9 cellular contexts compared by ENCODE assay signal in the genomic region with DNA sequence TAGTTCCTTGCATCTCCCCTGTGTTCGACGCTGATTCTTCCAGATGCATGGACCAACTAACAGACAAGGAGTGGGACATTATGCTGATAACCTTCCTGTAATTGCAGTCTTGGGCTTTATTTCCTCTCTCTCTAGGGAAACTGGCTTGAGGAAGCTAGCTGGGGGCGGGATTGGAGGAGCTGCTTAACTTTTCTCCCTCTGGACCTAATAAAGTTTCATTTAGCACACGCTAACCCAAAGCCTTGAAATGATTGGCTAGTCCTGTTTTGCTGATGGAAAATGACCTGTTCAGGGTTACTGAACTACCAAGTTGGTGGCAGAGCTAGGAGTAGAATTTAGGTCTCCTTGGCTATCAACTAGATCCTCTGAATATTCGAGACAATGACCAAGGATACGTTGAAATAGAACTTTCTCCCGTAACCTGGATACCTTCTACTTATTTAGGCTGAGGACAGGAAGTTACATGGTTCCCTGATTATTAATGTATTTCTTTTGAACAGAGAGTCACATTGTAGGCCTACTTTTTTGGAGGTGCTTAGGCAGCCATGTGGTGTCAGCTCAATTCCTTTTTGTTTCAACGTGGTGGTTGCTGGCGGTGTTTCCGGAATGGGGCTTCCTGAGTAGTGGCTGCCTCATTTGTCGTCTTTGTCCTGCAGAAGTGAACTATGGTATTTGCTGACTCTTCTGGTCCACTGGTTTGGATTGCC. TPM values are rescaled to one million over a fixed set of nuclear protein-coding genes. Genes with fewer than 3 reads are reported as not detected.
DNase-seq lines count a peak whose midpoint lies in the region; ATAC-seq and TF ChIP-seq lines count a peak whose summit lies in the region.
"Had no signal": no experiment of that assay in that cellular context is flagged by ENCODE, and none has a peak within 500 bp of the region (broad histone marks: within the 10 kb centered on the region; RNA-seq: fewer than 3 reads in every experiment).

No MANE protein-coding gene starts in this region.

- H2AFZ ChIP-seq in fibroblast of lung (ENCODE audit: low read length) = no peak overlapping the region

- peak; percentile 27 for DNase-seq in DMS 273 (lab: John Stamatoyannopoulos, UW; ENCODE audit: unreplicated experiment)
- no peak for DNase-seq in DMS 273 treated with DMSO at 0.1 percent for 48 hours (lab: John Stamatoyannopoulos, UW)
- no peak for DNase-seq in WERI-Rb-1
- DNase-seq in fibroblast of lung (ENCODE audit: low read depth in 2 of 2) = peak in 1 of 2 donors; percentile 5
- peak in 5 of 6 experiments; percentile 0 to 37 (median 21) for DNase-seq in stimulated activated naive CD4-positive, alpha-beta T cell (lab: John Stamatoyannopoulos, UW)
- DNase-seq in NCI-H82 treated with DMSO at 0.1 percent for 48 hours (lab: John Stamatoyannopoulos, UW; ENCODE audit: unreplicated experiment) = no peak
- DNase-seq in NCI-H524 treated with DMSO at 0.1 percent for 48 hours (lab: John Stamatoyannopoulos, UW) = no peak

- no peaks in the 10 kb centered on the region for H3K4me1 ChIP-seq in fibroblast of lung (ENCODE audit: control insufficient read depth, extremely low read depth, insufficient read depth, low read length)

- H3K27me3 ChIP-seq in WERI-Rb-1 (ENCODE audit: insufficient read depth, low read depth, severe bottlenecking) (no peaks in the 10 kb centered on the region), fibroblast of lung (ENCODE audit: control insufficient read depth, insufficient read depth, low read length) (no peaks in the 10 kb centered on the region)

- ATAC-seq in GM21529 (IDR thresholded peaks at IDR 0.05; ENCODE audit: unreplicated experiment) = no peak

- H4K20me1 ChIP-seq in fibroblast of lung (ENCODE audit: control insufficient read depth, extremely low read depth, insufficient read depth, low read length) = peaks cover 3% of the 10 kb centered on the region

- H3K9me3 ChIP-seq in WERI-Rb-1 (ENCODE audit: severe bottlenecking) (peaks cover 2% of the 10 kb centered on the region), fibroblast of lung (ENCODE audit: control insufficient read depth, insufficient read depth, low read depth, low read length) (no peaks in the 10 kb centered on the region)

- H3K27ac ChIP-seq in WERI-Rb-1 = no peak overlapping the region
- no peak overlapping the region for H3K27ac ChIP-seq in fibroblast of lung (ENCODE audit: insufficient read depth, low read length)
- H3K27ac ChIP-seq: 22Rv1 had no signal

- H3K4me2 ChIP-seq in fibroblast of lung (ENCODE audit: extremely low read depth, insufficient read depth, low read length) = peak overlapping the region; percentile 75

- no peak for TF ChIP-seq CTCF in WERI-Rb-1 (IDR thresholded peaks at IDR 0.05; ENCODE audit: low read depth, low read length)
- TF ChIP-seq CTCF in fibroblast of lung (conservative IDR thresholded peaks at IDR 0.05 in 1 of 2, IDR thresholded peaks at IDR 0.05 in 1 of 2; ENCODE audit: low read depth in 1 of 2, low read length in 2 of 2) = no peak

- H3K79me2 ChIP-seq in fibroblast of lung (ENCODE audit: control insufficient read depth, insufficient read depth, low read length) = peaks cover 67% of the 10 kb centered on the region

- no peak overlapping the region for H3K9ac ChIP-seq in fibroblast of lung (ENCODE audit: insufficient read depth, low read length)

- H3K36me3 ChIP-seq in WERI-Rb-1 = peaks cover 4% of the 10 kb centered on the region
- H3K36me3 ChIP-seq in fibroblast of lung (ENCODE audit: control insufficient read depth, insufficient read depth, low read length) = no peaks in the 10 kb centered on the region

- H3K4me3 ChIP-seq in WERI-Rb-1 (ENCODE audit: low read depth, low read length) (peak overlapping the region; percentile 72; the same call in 1 of the 2 replicates), fibroblast of lung (replicated peaks in 1 of 4; ENCODE audit: control extremely low read depth in 1 of 4, insufficient read depth in 1 of 4, low read depth in 3 of 4, low read length in 4 of 4) (peak overlapping the region; percentile 62 to 92 (median 82))

RNA-seq across cellular contexts. Expression of gene PGK1, which starts 2.0 kb away (rescaled TPM):
- 134 and 141 TPM in 2 replicates for total RNA-seq in fibroblast of lung
- 378 and 636 TPM in 2 replicates for polyA plus RNA-seq in fibroblast of lung
- 326 and 513 TPM in 2 replicates for polyA plus RNA-seq in fibroblast of lung (2012)
- 353 and 405 TPM in 2 replicates for polyA minus RNA-seq in fibroblast of lung (ENCODE audit: low replicate concordance)

RNA-seq across cellular contexts. Expression of gene TAF9B, which starts 33.4 kb away (rescaled TPM):
- 21.1 and 29.1 TPM in 2 replicates for total RNA-seq in fibroblast of lung
- 31.7 and 71.2 TPM in 2 replicates for polyA plus RNA-seq in fibroblast of lung
- 14.4 and 26.4 TPM in 2 replicates for polyA plus RNA-seq in fibroblast of lung (2012)
- polyA minus RNA-seq in fibroblast of lung (ENCODE audit: low replicate concordance) = 2.4 and 13.9 TPM in 2 replicates

Comparison
In these comparisons a context has a peak if more than half of its experiments do, and no peak if none do; other contexts are left out.
1. DNase-seq: peak in DMS 273 (single experiment) and stimulated activated naive CD4-positive, alpha-beta T cell (5 of 6); none in DMS 273 treated with DMSO at 0.1 percent for 48 hours (single experiment), WERI-Rb-1 (single experiment), NCI-H82 treated with DMSO at 0.1 percent for 48 hours (single experiment) and NCI-H524 treated with DMSO at 0.1 percent for 48 hours (single experiment).